9 cellular contexts compared by ENCODE assay signal in the genomic region with DNA sequence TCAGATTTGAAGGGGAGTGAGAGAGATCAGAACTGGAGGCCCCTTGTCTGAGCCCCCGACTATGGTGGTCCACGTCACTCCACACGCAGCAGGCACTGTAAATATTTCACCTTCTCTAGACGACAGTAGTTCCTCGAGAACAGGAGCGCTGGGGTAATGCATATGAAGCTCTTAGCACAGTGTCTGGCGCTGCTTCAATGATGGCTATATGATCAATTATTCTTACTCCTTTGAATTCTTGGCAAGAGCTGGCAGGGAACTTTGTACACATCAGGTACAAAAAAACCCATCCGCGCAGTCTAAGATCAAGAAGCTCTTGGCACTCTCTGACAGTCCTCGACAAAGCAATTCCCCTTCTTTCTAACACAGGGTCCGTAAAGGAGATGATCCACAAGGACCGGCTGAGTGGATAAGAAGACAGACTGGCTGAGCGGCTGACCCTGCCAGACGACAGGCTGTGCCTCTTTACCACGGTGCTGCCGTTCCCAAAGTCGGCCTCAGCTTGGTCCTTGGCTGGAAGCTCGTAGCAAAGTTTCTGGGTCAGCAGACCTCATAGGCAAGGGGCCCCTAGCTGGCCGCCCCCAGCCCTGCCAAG. TPM values are rescaled to one million over a fixed set of nuclear protein-coding genes. Genes with fewer than 3 reads are reported as not detected.
A peak's percentile ranks its signal among the peaks of the same experiment; 100 is the strongest.
DNase-seq lines count a peak whose midpoint lies in the region; ATAC-seq, FAIRE-seq and TF ChIP-seq lines count a peak whose summit lies in the region.
"Had no signal": no experiment of that assay in that cellular context is flagged by ENCODE, and none has a peak within 500 bp of the region (broad histone marks: within the 10 kb centered on the region; RNA-seq: fewer than 3 reads in every experiment).

No MANE protein-coding gene starts in this region.

- H2BK12ac ChIP-seq in mesenchymal stem cell (ENCODE audit: low read length in 2 of 2), result peak overlapping the region in 1 of 2 experiments; percentile 8

- H3K36me3 ChIP-seq in KOPT-K1 (ENCODE audit: insufficient read depth, low read length), result peaks cover 40% of the 10 kb centered on the region
- no peaks in the 10 kb centered on the region for H3K36me3 ChIP-seq in bronchial epithelial cell (ENCODE audit: control insufficient read depth, insufficient read depth, low read length)
- no peaks in the 10 kb centered on the region for H3K36me3 ChIP-seq in mesenchymal stem cell (ENCODE audit: control insufficient read depth in 1 of 2, insufficient read depth in 2 of 2, low read depth in 1 of 2, low read length in 2 of 2)
- H3K36me3 ChIP-seq in aorta (ENCODE audit: control insufficient read depth in 1 of 2, insufficient read depth in 2 of 2, low read length in 1 of 2), result no peaks in the 10 kb centered on the region
- H3K36me3 ChIP-seq: SJSA1 had no signal

- H4K91ac ChIP-seq in mesenchymal stem cell (ENCODE audit: low read length), result no peak overlapping the region

- H2BK15ac ChIP-seq in mesenchymal stem cell (ENCODE audit: low read depth, poor library complexity, severe bottlenecking), result no peak overlapping the region

- intact Hi-C loops in aorta (cut with DNase I), result no loop called here

- no peak overlapping the region for H3K14ac ChIP-seq in mesenchymal stem cell (ENCODE audit: low read length in 2 of 2)

- 50% methylated on average over 19 of the region's 19 CpGs for WGBS in mesenchymal stem cell
- WGBS in aorta, 2 donors, result 46 to 49% methylated on average over 18 to 19 of the region's 19 CpGs

- H3K79me1 ChIP-seq in mesenchymal stem cell (replicated peaks; ENCODE audit: low read length, poor library complexity, severe bottlenecking), result no peaks in the 10 kb centered on the region

- DNase-seq in GM12892 (ENCODE audit: insufficient read length) (no peak), bronchial epithelial cell (ENCODE audit: low read depth) (no peak), mesenchymal stem cell (no peak), GOT3 (lab: John Stamatoyannopoulos, UW) (no peak), NCI-H774 (lab: John Stamatoyannopoulos, UW) (no peak), aorta (no peak)

- H3K23ac ChIP-seq in mesenchymal stem cell (ENCODE audit: low read length in 2 of 2), result no peak overlapping the region

- no peak overlapping the region for H2AFZ ChIP-seq in mesenchymal stem cell (ENCODE audit: low read depth, low read length)

- H3K4me3 ChIP-seq in bronchial epithelial cell (ENCODE audit: low read depth, low read length) (peak overlapping the region; percentile 13), mesenchymal stem cell (ENCODE audit: insufficient read depth in 1 of 2, low read depth in 1 of 2, low read length in 2 of 2) (peak overlapping the region in 1 of 2 experiments; percentile 68), aorta (ENCODE audit: low read length in 2 of 2) (no peak overlapping the region)
- H3K4me3 ChIP-seq: SJSA1 had no signal

- ATAC-seq in HG02610 (IDR thresholded peaks at IDR 0.05; ENCODE audit: unreplicated experiment) (no peak), aorta (ENCODE audit: low FRiP score) (no peak)

- FAIRE-seq in GM12892 (lab: Jason Lieb, UNC), result peak; percentile 42
- FAIRE-seq in bronchial epithelial cell (lab: Jason Lieb, UNC), result no peak

- H3K9ac ChIP-seq in mesenchymal stem cell (ENCODE audit: low read length), result peak overlapping the region; percentile 84

- no peak overlapping the region for H2BK5ac ChIP-seq in mesenchymal stem cell (ENCODE audit: low read depth, low read length, poor library complexity, severe bottlenecking)

- H4K8ac ChIP-seq in mesenchymal stem cell (ENCODE audit: low read length), result no peak overlapping the region

- H3K27me3 ChIP-seq in bronchial epithelial cell (ENCODE audit: control insufficient read depth, insufficient read depth, low read length) (peaks cover 16% of the 10 kb centered on the region), mesenchymal stem cell (ENCODE audit: control insufficient read depth in 1 of 2, insufficient read depth in 1 of 2, low read length in 2 of 2) (peaks cover 0 to 26% of the 10 kb centered on the region in 2 experiments), aorta (ENCODE audit: control insufficient read depth in 1 of 2, insufficient read depth in 2 of 2, low read length in 1 of 2) (no peaks in the 10 kb centered on the region)

- H3K27ac ChIP-seq in KOPT-K1 (ENCODE audit: low read depth, low read length, poor library complexity, severe bottlenecking) (peak overlapping the region; percentile 99), mesenchymal stem cell (ENCODE audit: low read length, poor library complexity, severe bottlenecking) (no peak overlapping the region), aorta (ENCODE audit: low read depth in 1 of 2, low read length in 2 of 2) (no peak overlapping the region)
- H3K27ac ChIP-seq: SJSA1 had no signal

- no peak for TF ChIP-seq CTCF in bronchial epithelial cell (IDR thresholded peaks at IDR 0.05; ENCODE audit: insufficient read depth, low read length, severe bottlenecking)

- no peak overlapping the region for H2AK5ac ChIP-seq in mesenchymal stem cell (ENCODE audit: low read length, severe bottlenecking)

- peaks cover 4% of the 10 kb centered on the region for H3K4me1 ChIP-seq in mesenchymal stem cell (ENCODE audit: control insufficient read depth, insufficient read depth, low read depth, low read length)
- no peaks in the 10 kb centered on the region for H3K4me1 ChIP-seq in aorta (ENCODE audit: control insufficient read depth in 1 of 2, insufficient read depth in 2 of 2, low read length in 2 of 2)

- no peak overlapping the region for H2BK120ac ChIP-seq in mesenchymal stem cell (ENCODE audit: low read depth, low read length)

- H3K4me2 ChIP-seq in mesenchymal stem cell (ENCODE audit: low read length, poor library complexity, severe bottlenecking), result no peak overlapping the region

- H3K18ac ChIP-seq in mesenchymal stem cell (ENCODE audit: low read depth in 1 of 2, low read length in 2 of 2), result peak overlapping the region in 1 of 2 experiments; percentile 52

- no peak overlapping the region for H3K4ac ChIP-seq in mesenchymal stem cell (ENCODE audit: low read depth in 1 of 2, low read length in 2 of 2)

- no peaks in the 10 kb centered on the region for H3K9me3 ChIP-seq in KOPT-K1 (ENCODE audit: insufficient read depth, low read length, poor library complexity, severe bottlenecking)
- no peaks in the 10 kb centered on the region for H3K9me3 ChIP-seq in mesenchymal stem cell (ENCODE audit: control insufficient read depth, low read length)
- H3K9me3 ChIP-seq in aorta (ENCODE audit: control insufficient read depth, low read length), result no peaks in the 10 kb centered on the region
- H3K9me3 ChIP-seq: SJSA1 had no signal

- TF ChIP-seq POLR2A in GM12892 (IDR thresholded peaks at IDR 0.05; ENCODE audit: low read depth, low read length), result no peak

RNA-seq across cellular contexts. Expression of gene NRROS, which starts 0.5 kb away (rescaled TPM):
- polyA plus RNA-seq in GM12892 (2012; ENCODE audit: missing spikeins), result 11.6 TPM
- total RNA-seq in bronchial epithelial cell (not detected in 2 replicates), aorta (10 to 100 TPM in 1 of 2 donors, 1 to 10 TPM in 1; 7.6 to 17.3 TPM)
- 0.35 TPM for polyA plus RNA-seq in mesenchymal stem cell (2013, experiment 1 of 2)
- 0.37 TPM for polyA plus RNA-seq in mesenchymal stem cell (2013, experiment 2 of 2)
- 1 to 10 TPM in 1 of 2 donors, under 1 TPM in 1; 0.43 to 2.0 TPM for polyA plus RNA-seq in aorta
